24 cellular contexts compared by ENCODE assay signal in genomic region chr2:14182227-14182946, GRCh38.
"Had no signal": no experiment of that assay in that cellular context is flagged by ENCODE, and none has a peak within 500 bp of the region (broad histone marks: within the 10 kb centered on the region; RNA-seq: fewer than 3 reads in every experiment).

No MANE protein-coding gene starts in this region.

- H3K4me2 ChIP-seq: hepatocyte had no signal

- H3K4me1 ChIP-seq: gastrocnemius medialis, parathyroid adenoma, right lobe of liver, stomach, thyroid gland had no signal

- H2AFZ ChIP-seq: hepatocyte, parathyroid adenoma had no signal

- H3K27me3 ChIP-seq: brain microvascular endothelial cell, gastrocnemius medialis, hepatocyte, right lobe of liver, stomach, thyroid gland had no signal

- H3K9me3 ChIP-seq: gastrocnemius medialis, right lobe of liver, thyroid gland had no signal

- H3K79me2 ChIP-seq: hepatocyte, parathyroid adenoma had no signal

- H3K4me1 Mint-ChIP-seq: activated naive CD8-positive, alpha-beta T cell treated with anti-CD3 and anti-CD28 coated beads, Interleukin-2, amount 10 ng/mL, durations not matched to agents 7 days and 5 days; neural crest cell; stimulated activated naive B cell treated with anti-CD40 and anti-IgM and Interleukin-4, amounts not matched to agents 10 μg/mL and 1 μg/mL and 100 μg/mL, for 72 hours had no signal

- H3K27me3 Mint-ChIP-seq: activated naive CD8-positive, alpha-beta T cell treated with anti-CD3 and anti-CD28 coated beads, Interleukin-2, amount 10 ng/mL, durations not matched to agents 7 days and 5 days; effector memory CD8-positive, alpha-beta T cell; stimulated activated naive B cell treated with anti-CD40 and anti-IgM and Interleukin-4, amounts not matched to agents 10 μg/mL and 1 μg/mL and 100 μg/mL, for 72 hours had no signal

- H3K9ac ChIP-seq: parathyroid adenoma had no signal

- H3K36me3 ChIP-seq: brain microvascular endothelial cell, gastrocnemius medialis, right lobe of liver, stomach, thyroid gland had no signal

- H3K9me3 Mint-ChIP-seq: neural crest cell had no signal

- H3K4me3 ChIP-seq: gastrocnemius medialis, hepatocyte, right lobe of liver, stomach, thyroid gland had no signal

- FAIRE-seq: astrocyte, keratinocyte had no signal

- DNase-seq: activated CD4-positive, alpha-beta T cell treated with anti-CD3 and anti-CD28 coated beads for 4 hours; activated CD4-positive, alpha-beta T cell treated with anti-CD3 and anti-CD28 coated beads, Interleukin-2, amount 50 U/mL, for 4 hours; activated effector memory CD4-positive, alpha-beta T cell treated with anti-CD3 and anti-CD28 coated beads, Interleukin-2, amount 50 U/mL, for 16 hours; activated naive CD4-positive, alpha-beta T cell treated with anti-CD3 and anti-CD28 coated beads for 36 hours; activated naive CD8-positive, alpha-beta T cell treated with anti-CD3 and anti-CD28 coated beads, Interleukin-2, amount 10 ng/mL, durations not matched to agents 7 days and 5 days; brain microvascular endothelial cell; caudate nucleus; cortex of kidney; effector memory CD8-positive, alpha-beta T cell; erythroblast; gastrocnemius medialis; occipital lobe; stimulated activated CD4-positive, alpha-beta T cell treated with anti-CD3 and anti-CD28 coated beads, Interleukin-12 subunit alpha, Interleukin-12 subunit beta, amount 100 ng/mL, for 4 hours; stimulated activated CD4-positive, alpha-beta T cell treated with anti-CD3 and anti-CD28 coated beads, Interleukin-4, amount 100 ng/mL, for 1 hour; stimulated activated naive B cell treated with anti-CD40 and anti-IgM and Interleukin-4, amounts not matched to agents 10 μg/mL and 1 μg/mL and 100 μg/mL, for 72 hours; stomach; thyroid gland had no signal

- H3K27ac ChIP-seq: brain microvascular endothelial cell, gastrocnemius medialis, hepatocyte, parathyroid adenoma, right lobe of liver, stomach, thyroid gland, VCaP had no signal

- H3K36me3 Mint-ChIP-seq: activated naive CD8-positive, alpha-beta T cell treated with anti-CD3 and anti-CD28 coated beads, Interleukin-2, amount 10 ng/mL, durations not matched to agents 7 days and 5 days; stimulated activated naive B cell treated with anti-CD40 and anti-IgM and Interleukin-4, amounts not matched to agents 10 μg/mL and 1 μg/mL and 100 μg/mL, for 72 hours had no signal

- H3K4me3 Mint-ChIP-seq: activated naive CD4-positive, alpha-beta T cell treated with anti-CD3 and anti-CD28 coated beads for 36 hours; activated naive CD8-positive, alpha-beta T cell treated with anti-CD3 and anti-CD28 coated beads, Interleukin-2, amount 10 ng/mL, durations not matched to agents 7 days and 5 days; effector memory CD8-positive, alpha-beta T cell; neural crest cell; stimulated activated naive B cell treated with anti-CD40 and anti-IgM and Interleukin-4, amounts not matched to agents 10 μg/mL and 1 μg/mL and 100 μg/mL, for 72 hours had no signal

- ATAC-seq: effector memory CD8-positive, alpha-beta T cell; gastrocnemius medialis had no signal

- H3K27ac Mint-ChIP-seq: activated naive CD4-positive, alpha-beta T cell treated with anti-CD3 and anti-CD28 coated beads for 36 hours; activated naive CD8-positive, alpha-beta T cell treated with anti-CD3 and anti-CD28 coated beads, Interleukin-2, amount 10 ng/mL, durations not matched to agents 7 days and 5 days; effector memory CD8-positive, alpha-beta T cell; stimulated activated naive B cell treated with anti-CD40 and anti-IgM and Interleukin-4, amounts not matched to agents 10 μg/mL and 1 μg/mL and 100 μg/mL, for 72 hours had no signal
